22 cellular contexts compared by ENCODE assay signal in genomic region chrX:154030266-154030665, GRCh38. TPM values are rescaled to one million over a fixed set of nuclear protein-coding genes. Genes with fewer than 3 reads are reported as not detected.
A peak's percentile ranks its signal among the peaks of the same experiment; 100 is the strongest.
DNase-seq lines count a peak whose midpoint lies in the region; ATAC-seq, FAIRE-seq and TF ChIP-seq lines count a peak whose summit lies in the region.
"Had no signal": no experiment of that assay in that cellular context is flagged by ENCODE, and none has a peak within 500 bp of the region (broad histone marks: within the 10 kb centered on the region; RNA-seq: fewer than 3 reads in every experiment).

No MANE protein-coding gene starts in this region.

- DNase-seq in Ammon's horn (ENCODE audit: low spot score) (peak; percentile 35), T-helper 17 cell (no peak), foreskin melanocyte (peak; percentile 86), pons (ENCODE audit: low spot score) (peak; percentile 68), kidney (no peak), transverse colon (no peak), NOMO-1 treated with dmso at 0.1 percent for 144 hours (lab: John Stamatoyannopoulos, UW; ENCODE audit: unreplicated experiment) (no peak)
- DNase-seq: DMS79, Kasumi-1, NCI-H1417, NCI-H1694 treated with DMSO at 0.1 percent for 48 hours, NCI-H2081 treated with DMSO at 0.1 percent for 48 hours, NCI-H446, NCI-H526, OCI-M1, Right ventricle myocardium superior had no signal

- peak overlapping the region; percentile 19 for H3K27ac Mint-ChIP-seq in T-helper 17 cell
- H3K27ac Mint-ChIP-seq: B cell, GM23338 had no signal

- TF ChIP-seq CTCF in kidney (IDR thresholded peaks at IDR 0.05; ENCODE audit: borderline replicate concordance, extremely low read depth, insufficient read depth) (no peak), transverse colon (IDR thresholded peaks at IDR 0.05) (no peak)

- no peak for TF ChIP-seq POLR2A in transverse colon (IDR thresholded peaks at IDR 0.05)

- intact Hi-C loops in kidney (cut with DNase I) (no loop called here), transverse colon (cut with DNase I; ENCODE audit: low total_unique reads) (no loop called here)

- H3K27ac ChIP-seq in kidney (ENCODE audit: low read depth in 2 of 2, low read length in 2 of 2) (no peak overlapping the region), transverse colon (no peak overlapping the region)

- no peaks in the 10 kb centered on the region for H3K36me3 Mint-ChIP-seq in T-helper 17 cell (ENCODE audit: low read depth)

- ATAC-seq in T-helper 17 cell, result no peak
- ATAC-seq: GM23338 had no signal

- H3K36me3 ChIP-seq in kidney (ENCODE audit: control insufficient read depth in 1 of 2, insufficient read depth in 2 of 2, low read length in 2 of 2) (peaks cover 3 to 13% of the 10 kb centered on the region in 2 donors), transverse colon (no peaks in the 10 kb centered on the region)

- no peaks in the 10 kb centered on the region for H3K27me3 ChIP-seq in transverse colon

- WGBS in transverse colon (ENCODE audit: low coverage in 1 of 2), 2 donors, result 86 to 89% methylated on average over 1 to 17 of the region's 20 CpGs

- FAIRE-seq in kidney (lab: Jason Lieb, UNC), result no peak
- FAIRE-seq: A204.1, GM12878 had no signal

- no peaks in the 10 kb centered on the region for H3K9me3 ChIP-seq in T-helper 17 cell (ENCODE audit: control insufficient read depth, low read length, poor library complexity, severe bottlenecking)
- H3K9me3 ChIP-seq in kidney (ENCODE audit: control insufficient read depth in 1 of 2, low read length in 2 of 2), result no peaks in the 10 kb centered on the region
- H3K9me3 ChIP-seq in transverse colon, result no peaks in the 10 kb centered on the region
- H3K9me3 ChIP-seq: HAP-1 had no signal

- no peak for TF ChIP-seq EP300 in transverse colon (IDR thresholded peaks at IDR 0.05; ENCODE audit: low read depth)

- H3K4me3 Mint-ChIP-seq in T-helper 17 cell, result no peak overlapping the region
- H3K4me3 Mint-ChIP-seq: B cell, CD14-positive monocyte, GM23338 had no signal

- H3K4me1 Mint-ChIP-seq in T-helper 17 cell, result no peaks in the 10 kb centered on the region
- H3K4me1 Mint-ChIP-seq: B cell, CD14-positive monocyte had no signal

- in situ Hi-C loops in transverse colon (cut with MboI; ENCODE audit: low pct_ligation_motif_present in 1 of 4, low pct_unique_long_range_greater_than_20kb in 1 of 4, low sequenced_read_pairs in 3 of 4), result no loop called here

- H3K4me1 ChIP-seq in kidney (ENCODE audit: control insufficient read depth in 1 of 2, insufficient read depth in 1 of 2, low read depth in 1 of 2, low read length in 2 of 2) (peaks cover 0 to 2% of the 10 kb centered on the region in 2 donors), transverse colon (peaks cover 0 to 10% (median 4%) of the 10 kb centered on the region in 4 donors)
- H3K4me1 ChIP-seq: HAP-1 had no signal

- H3K4me3 ChIP-seq in kidney (ENCODE audit: low read length in 2 of 2), result no peak overlapping the region
- no peak overlapping the region for H3K4me3 ChIP-seq in transverse colon
- H3K4me3 ChIP-seq: GM12878, GM23338, HAP-1 had no signal

- H3K27me3 Mint-ChIP-seq in T-helper 17 cell, result no peaks in the 10 kb centered on the region
- H3K27me3 Mint-ChIP-seq: B cell had no signal

- H3K9ac ChIP-seq in kidney (ENCODE audit: low read length in 2 of 2), result no peak overlapping the region

RNA-seq across cellular contexts. Expression of gene IRAK1, which starts 10.6 kb away (rescaled TPM):
- total RNA-seq in T-helper 17 cell (10 to 100 TPM; 75.3 to 92.5 TPM), kidney (85.3 TPM), transverse colon (100 to 1,000 TPM in 2 of 4 donors, 10 to 100 TPM in 2; 64.1 to 155 (median 107) TPM)
- polyA plus RNA-seq in kidney (ENCODE audit: insufficient read depth, low read depth, low replicate concordance), result 46.6 TPM

RNA-seq across cellular contexts. Expression of gene TMEM187, which starts 57.7 kb away (rescaled TPM):
- total RNA-seq in T-helper 17 cell (1 to 10 TPM; 2.4 to 3.0 TPM), kidney (9.6 TPM), transverse colon (10 to 100 TPM in 1 of 4 donors, 1 to 10 TPM in 3; 1.6 to 11.2 (median 5.5) TPM)
- 12.4 TPM for polyA plus RNA-seq in kidney (ENCODE audit: insufficient read depth, low read depth, low replicate concordance)

RNA-seq across cellular contexts. Expression of gene HCFC1, which starts 58.6 kb away (rescaled TPM):
- total RNA-seq in T-helper 17 cell (10 to 100 TPM; 65.7 to 65.8 TPM), kidney (54.6 TPM), transverse colon (10 to 100 TPM; 34.0 to 68.5 (median 49.8) TPM)
- 13.5 TPM for polyA plus RNA-seq in kidney (ENCODE audit: insufficient read depth, low read depth, low replicate concordance)

Comparison
In these comparisons a context has a peak if more than half of its experiments do, and no peak if none do; other contexts are left out.
1. DNase-seq: peak in Ammon's horn (single experiment), foreskin melanocyte (single experiment) and pons (single experiment); none in T-helper 17 cell (0 of 3), kidney (single experiment), transverse colon (single experiment) and NOMO-1 treated with dmso at 0.1 percent for 144 hours (single experiment).